ENCODE assay signal across 1 cellular context in genomic region chr16:21521390-21522143, GRCh38.
TF ChIP-seq lines count a peak whose summit lies in the region.

No MANE protein-coding gene starts in this region.

TF ChIP-seq in HepG2, 621 proteins besides CTCF, POLR2A, EP300 and RAD21 (continued from another document):
- TF ChIP-seq, protein P1, sequence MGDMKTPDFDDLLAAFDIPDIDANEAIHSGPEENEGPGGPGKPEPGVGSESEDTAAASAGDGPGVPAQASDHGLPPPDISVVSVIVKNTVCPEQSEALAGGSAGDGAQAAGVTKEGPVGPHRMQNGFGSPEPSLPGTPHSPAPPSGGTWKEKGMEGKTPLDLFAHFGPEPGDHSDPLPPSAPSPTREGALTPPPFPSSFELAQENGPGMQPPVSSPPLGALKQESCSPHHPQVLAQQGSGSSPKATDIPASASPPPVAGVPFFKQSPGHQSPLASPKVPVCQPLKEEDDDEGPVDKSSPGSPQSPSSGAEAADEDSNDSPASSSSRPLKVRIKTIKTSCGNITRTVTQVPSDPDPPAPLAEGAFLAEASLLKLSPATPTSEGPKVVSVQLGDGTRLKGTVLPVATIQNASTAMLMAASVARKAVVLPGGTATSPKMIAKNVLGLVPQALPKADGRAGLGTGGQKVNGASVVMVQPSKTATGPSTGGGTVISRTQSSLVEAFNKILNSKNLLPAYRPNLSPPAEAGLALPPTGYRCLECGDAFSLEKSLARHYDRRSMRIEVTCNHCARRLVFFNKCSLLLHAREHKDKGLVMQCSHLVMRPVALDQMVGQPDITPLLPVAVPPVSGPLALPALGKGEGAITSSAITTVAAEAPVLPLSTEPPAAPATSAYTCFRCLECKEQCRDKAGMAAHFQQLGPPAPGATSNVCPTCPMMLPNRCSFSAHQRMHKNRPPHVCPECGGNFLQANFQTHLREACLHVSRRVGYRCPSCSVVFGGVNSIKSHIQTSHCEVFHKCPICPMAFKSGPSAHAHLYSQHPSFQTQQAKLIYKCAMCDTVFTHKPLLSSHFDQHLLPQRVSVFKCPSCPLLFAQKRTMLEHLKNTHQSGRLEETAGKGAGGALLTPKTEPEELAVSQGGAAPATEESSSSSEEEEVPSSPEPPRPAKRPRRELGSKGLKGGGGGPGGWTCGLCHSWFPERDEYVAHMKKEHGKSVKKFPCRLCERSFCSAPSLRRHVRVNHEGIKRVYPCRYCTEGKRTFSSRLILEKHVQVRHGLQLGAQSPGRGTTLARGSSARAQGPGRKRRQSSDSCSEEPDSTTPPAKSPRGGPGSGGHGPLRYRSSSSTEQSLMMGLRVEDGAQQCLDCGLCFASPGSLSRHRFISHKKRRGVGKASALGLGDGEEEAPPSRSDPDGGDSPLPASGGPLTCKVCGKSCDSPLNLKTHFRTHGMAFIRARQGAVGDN (CRISPR knock-in tag; IDR thresholded peaks at IDR 0.05), result peak; percentile 90
- peak; percentile 71; the same call in 1 of the 2 replicates for TF ChIP-seq JUN (CRISPR knock-in tag; IDR thresholded peaks at IDR 0.05)
- peak; percentile 61 for TF ChIP-seq ZNF605 (CRISPR knock-in tag; IDR thresholded peaks at IDR 0.05)
- TF ChIP-seq RBFOX2 (IDR thresholded peaks at IDR 0.05; ENCODE audit: low read depth, low read length), result peak; percentile 49
- TF ChIP-seq NRL (CRISPR knock-in tag; IDR thresholded peaks at IDR 0.05; ENCODE audit: borderline replicate concordance), result peak; percentile 90; the same call in 1 of the 2 replicates
- peak; percentile 66; the same call in 1 of the 2 replicates for TF ChIP-seq ZBTB39 (CRISPR knock-in tag; IDR thresholded peaks at IDR 0.05)
- TF ChIP-seq BRD4 (CRISPR knock-in tag; IDR thresholded peaks at IDR 0.05), result peak; percentile 83
- TF ChIP-seq NFYB (CRISPR knock-in tag; IDR thresholded peaks at IDR 0.05), result peak; percentile 51; the same call in 1 of the 2 replicates
- TF ChIP-seq ZFY (CRISPR knock-in tag; IDR thresholded peaks at IDR 0.05), result peak; percentile 82
- TF ChIP-seq ARID5B (CRISPR knock-in tag; IDR thresholded peaks at IDR 0.05), result peak; percentile 98
- TF ChIP-seq, protein P2, sequence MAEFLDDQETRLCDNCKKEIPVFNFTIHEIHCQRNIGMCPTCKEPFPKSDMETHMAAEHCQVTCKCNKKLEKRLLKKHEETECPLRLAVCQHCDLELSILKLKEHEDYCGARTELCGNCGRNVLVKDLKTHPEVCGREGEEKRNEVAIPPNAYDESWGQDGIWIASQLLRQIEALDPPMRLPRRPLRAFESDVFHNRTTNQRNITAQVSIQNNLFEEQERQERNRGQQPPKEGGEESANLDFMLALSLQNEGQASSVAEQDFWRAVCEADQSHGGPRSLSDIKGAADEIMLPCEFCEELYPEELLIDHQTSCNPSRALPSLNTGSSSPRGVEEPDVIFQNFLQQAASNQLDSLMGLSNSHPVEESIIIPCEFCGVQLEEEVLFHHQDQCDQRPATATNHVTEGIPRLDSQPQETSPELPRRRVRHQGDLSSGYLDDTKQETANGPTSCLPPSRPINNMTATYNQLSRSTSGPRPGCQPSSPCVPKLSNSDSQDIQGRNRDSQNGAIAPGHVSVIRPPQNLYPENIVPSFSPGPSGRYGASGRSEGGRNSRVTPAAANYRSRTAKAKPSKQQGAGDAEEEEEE (CRISPR knock-in tag; IDR thresholded peaks at IDR 0.05; ENCODE audit: borderline replicate concordance), result 0 out of 2 replicates have a peak, but pooled peaks have one; percentile 26
- TF ChIP-seq KMT2A (CRISPR knock-in tag; IDR thresholded peaks at IDR 0.05), result peak; percentile 94
- TF ChIP-seq, protein P3, sequence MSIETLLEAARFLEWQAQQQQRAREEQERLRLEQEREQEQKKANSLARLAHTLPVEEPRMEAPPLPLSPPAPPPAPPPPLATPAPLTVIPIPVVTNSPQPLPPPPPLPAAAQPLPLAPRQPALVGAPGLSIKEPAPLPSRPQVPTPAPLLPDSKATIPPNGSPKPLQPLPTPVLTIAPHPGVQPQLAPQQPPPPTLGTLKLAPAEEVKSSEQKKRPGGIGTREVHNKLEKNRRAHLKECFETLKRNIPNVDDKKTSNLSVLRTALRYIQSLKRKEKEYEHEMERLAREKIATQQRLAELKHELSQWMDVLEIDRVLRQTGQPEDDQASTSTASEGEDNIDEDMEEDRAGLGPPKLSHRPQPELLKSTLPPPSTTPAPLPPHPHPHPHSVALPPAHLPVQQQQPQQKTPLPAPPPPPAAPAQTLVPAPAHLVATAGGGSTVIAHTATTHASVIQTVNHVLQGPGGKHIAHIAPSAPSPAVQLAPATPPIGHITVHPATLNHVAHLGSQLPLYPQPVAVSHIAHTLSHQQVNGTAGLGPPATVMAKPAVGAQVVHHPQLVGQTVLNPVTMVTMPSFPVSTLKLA (IDR thresholded peaks at IDR 0.05), result peak; percentile 72
- peak; percentile 95 for TF ChIP-seq NFKBIZ (CRISPR knock-in tag; IDR thresholded peaks at IDR 0.05)
- peak; percentile 75; the same call in 1 of the 2 replicates for TF ChIP-seq YEATS4 (CRISPR knock-in tag; IDR thresholded peaks at IDR 0.05; ENCODE audit: borderline replicate concordance)
- TF ChIP-seq ZNF331 (CRISPR knock-in tag; IDR thresholded peaks at IDR 0.05), result peak; percentile 98
- peak; percentile 60 for TF ChIP-seq YY1 (IDR thresholded peaks at IDR 0.05; ENCODE audit: insufficient read depth, insufficient replicate concordance, low read depth, low read length)
- peak; percentile 96 for TF ChIP-seq ZKSCAN8 (CRISPR knock-in tag; IDR thresholded peaks at IDR 0.05; ENCODE audit: borderline replicate concordance)
- TF ChIP-seq, protein P4, sequence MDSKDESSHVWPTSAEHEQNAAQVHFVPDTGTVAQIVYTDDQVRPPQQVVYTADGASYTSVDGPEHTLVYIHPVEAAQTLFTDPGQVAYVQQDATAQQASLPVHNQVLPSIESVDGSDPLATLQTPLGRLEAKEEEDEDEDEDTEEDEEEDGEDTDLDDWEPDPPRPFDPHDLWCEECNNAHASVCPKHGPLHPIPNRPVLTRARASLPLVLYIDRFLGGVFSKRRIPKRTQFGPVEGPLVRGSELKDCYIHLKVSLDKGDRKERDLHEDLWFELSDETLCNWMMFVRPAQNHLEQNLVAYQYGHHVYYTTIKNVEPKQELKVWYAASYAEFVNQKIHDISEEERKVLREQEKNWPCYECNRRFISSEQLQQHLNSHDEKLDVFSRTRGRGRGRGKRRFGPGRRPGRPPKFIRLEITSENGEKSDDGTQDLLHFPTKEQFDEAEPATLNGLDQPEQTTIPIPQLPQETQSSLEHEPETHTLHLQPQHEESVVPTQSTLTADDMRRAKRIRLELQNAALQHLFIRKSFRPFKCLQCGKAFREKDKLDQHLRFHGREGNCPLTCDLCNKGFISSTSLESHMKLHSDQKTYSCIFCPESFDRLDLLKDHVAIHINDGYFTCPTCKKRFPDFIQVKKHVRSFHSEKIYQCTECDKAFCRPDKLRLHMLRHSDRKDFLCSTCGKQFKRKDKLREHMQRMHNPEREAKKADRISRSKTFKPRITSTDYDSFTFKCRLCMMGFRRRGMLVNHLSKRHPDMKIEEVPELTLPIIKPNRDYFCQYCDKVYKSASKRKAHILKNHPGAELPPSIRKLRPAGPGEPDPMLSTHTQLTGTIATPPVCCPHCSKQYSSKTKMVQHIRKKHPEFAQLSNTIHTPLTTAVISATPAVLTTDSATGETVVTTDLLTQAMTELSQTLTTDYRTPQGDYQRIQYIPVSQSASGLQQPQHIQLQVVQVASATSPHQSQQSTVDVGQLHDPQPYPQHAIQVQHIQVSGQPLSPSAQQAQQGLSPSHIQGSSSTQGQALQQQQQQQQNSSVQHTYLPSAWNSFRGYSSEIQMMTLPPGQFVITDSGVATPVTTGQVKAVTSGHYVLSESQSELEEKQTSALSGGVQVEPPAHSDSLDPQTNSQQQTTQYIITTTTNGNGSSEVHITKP (CRISPR knock-in tag; IDR thresholded peaks at IDR 0.05; ENCODE audit: low read depth), result peak; percentile 83; the same call in 1 of the 2 replicates
- TF ChIP-seq IRF2 (CRISPR knock-in tag; IDR thresholded peaks at IDR 0.05), result peak; percentile 97
- TF ChIP-seq MXD4 (CRISPR knock-in tag; IDR thresholded peaks at IDR 0.05), result peak; percentile 94
- TF ChIP-seq, protein P5, sequence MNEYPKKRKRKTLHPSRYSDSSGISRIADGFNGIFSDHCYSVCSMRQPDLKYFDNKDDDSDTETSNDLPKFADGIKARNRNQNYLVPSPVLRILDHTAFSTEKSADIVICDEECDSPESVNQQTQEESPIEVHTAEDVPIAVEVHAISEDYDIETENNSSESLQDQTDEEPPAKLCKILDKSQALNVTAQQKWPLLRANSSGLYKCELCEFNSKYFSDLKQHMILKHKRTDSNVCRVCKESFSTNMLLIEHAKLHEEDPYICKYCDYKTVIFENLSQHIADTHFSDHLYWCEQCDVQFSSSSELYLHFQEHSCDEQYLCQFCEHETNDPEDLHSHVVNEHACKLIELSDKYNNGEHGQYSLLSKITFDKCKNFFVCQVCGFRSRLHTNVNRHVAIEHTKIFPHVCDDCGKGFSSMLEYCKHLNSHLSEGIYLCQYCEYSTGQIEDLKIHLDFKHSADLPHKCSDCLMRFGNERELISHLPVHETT (CRISPR knock-in tag; conservative IDR thresholded peaks at IDR 0.05), result peak; percentile 97
- 0 out of 2 replicates have a peak, but pooled peaks have one; percentile 37 for TF ChIP-seq ZNF780A (CRISPR knock-in tag; IDR thresholded peaks at IDR 0.05)
- peak; percentile 14; the same call in 1 of the 2 replicates for TF ChIP-seq HHEX (CRISPR knock-in tag; IDR thresholded peaks at IDR 0.05)
- TF ChIP-seq GATAD2A (CRISPR knock-in tag; IDR thresholded peaks at IDR 0.05), result peak; percentile 98
- TF ChIP-seq HNF1B (CRISPR knock-in tag; IDR thresholded peaks at IDR 0.05), result 0 out of 2 replicates have a peak, but pooled peaks have one; percentile 33
- TF ChIP-seq KDM1A (CRISPR knock-in tag; IDR thresholded peaks at IDR 0.05), result peak; percentile 94; the same call in 1 of the 2 replicates
TF ChIP-seq in HepG2: peak in this region for 323; not testable (repeated sequence) for 298.
